In genomic region chr22:27314276-27314807, GRCh38 we compare ENCODE assay signal across 1 cellular context.
TF ChIP-seq lines count a peak whose summit lies in the region.

No MANE protein-coding gene starts in this region.

TF ChIP-seq in K562, 482 proteins besides CTCF, POLR2A, EP300 and RAD21 (continued from another document):
- TF ChIP-seq CREB3 (tag; conservative IDR thresholded peaks at IDR 0.05; ENCODE audit: low read depth) (peak; percentile 39; the same call in 1 of the 2 replicates), GTF3C2 (IDR thresholded peaks at IDR 0.05; ENCODE audit: borderline replicate concordance, extremely low read depth, insufficient read length) (no peak), CEBPB (tag; IDR thresholded peaks at IDR 0.05) (peak; percentile 79), HDAC2 (IDR thresholded peaks at IDR 0.05) (0 out of 2 replicates have a peak, but pooled peaks have one; percentile 22), JUND (IDR thresholded peaks at IDR 0.05; ENCODE audit: borderline replicate concordance, low read depth, low read length) (peak; percentile 93), JUND (tag; IDR thresholded peaks at IDR 0.05; ENCODE audit: borderline replicate concordance, low read depth, low read length) (peak; percentile 97; the same call in 2 of the 3 replicates), CEBPG (CRISPR knock-in tag; IDR thresholded peaks at IDR 0.05) (no peak), CEBPG (tag; conservative IDR thresholded peaks at IDR 0.05 in 1 of 2, IDR thresholded peaks at IDR 0.05 in 1 of 2) (0 out of 4 replicates have a peak, but pooled peaks have one; percentile 18 to 32), POLR2AphosphoS5 (IDR thresholded peaks at IDR 0.05; ENCODE audit: control insufficient read depth, insufficient read depth, low read depth, low read length) (peak; percentile 60; the same call in 1 of the 2 replicates), SOX6 (IDR thresholded peaks at IDR 0.05) (peak; percentile 95), CXXC5 (CRISPR knock-in tag; IDR thresholded peaks at IDR 0.05) (peak; percentile 77), SMARCE1 (IDR thresholded peaks at IDR 0.05) (peak; percentile 49; the same call in 1 of the 2 replicates), NR4A1 (CRISPR knock-in tag; IDR thresholded peaks at IDR 0.05) (no peak), NR4A1 (tag; IDR thresholded peaks at IDR 0.05) (peak; percentile 82; the same call in 1 of the 2 replicates), MECOM (CRISPR knock-in tag; IDR thresholded peaks at IDR 0.05) (peak; percentile 43; the same call in 1 of the 2 replicates), FOXM1 (IDR thresholded peaks at IDR 0.05; ENCODE audit: low read depth) (peak; percentile 85), FOXM1 (CRISPR knock-in tag; IDR thresholded peaks at IDR 0.05; ENCODE audit: low read depth) (no peak), ADNP (tag; IDR thresholded peaks at IDR 0.05) (0 out of 2 replicates have a peak, but pooled peaks have one; percentile 37), DPF2 (IDR thresholded peaks at IDR 0.05) (peak; percentile 80), ZNF644 (tag; IDR thresholded peaks at IDR 0.05; ENCODE audit: low read depth) (peak; percentile 60; the same call in 1 of the 2 replicates), TEAD4 (IDR thresholded peaks at IDR 0.05; ENCODE audit: low read length) (peak; percentile 96), TEAD4 (CRISPR knock-in tag; IDR thresholded peaks at IDR 0.05; ENCODE audit: borderline replicate concordance) (no peak), NFIC (IDR thresholded peaks at IDR 0.05) (peak; percentile 73), PML (IDR thresholded peaks at IDR 0.05; ENCODE audit: low read length) (peak; percentile 91), KDM1A (IDR thresholded peaks at IDR 0.05) (peak; percentile 63; a peak in 3 of 4 replicates), HBP1 (CRISPR knock-in tag; IDR thresholded peaks at IDR 0.05) (no peak), ZNF395 (CRISPR knock-in tag; IDR thresholded peaks at IDR 0.05) (peak; percentile 83), FOSL1 (tag; conservative IDR thresholded peaks at IDR 0.05) (peak; percentile 88), ZBTB9 (CRISPR knock-in tag; IDR thresholded peaks at IDR 0.05) (no peak), ZNF431 (CRISPR knock-in tag; IDR thresholded peaks at IDR 0.05) (no peak), ZNF174 (CRISPR knock-in tag; IDR thresholded peaks at IDR 0.05) (no peak), ETV5 (CRISPR knock-in tag; IDR thresholded peaks at IDR 0.05; ENCODE audit: low read depth) (peak; percentile 53), KLF1 (tag; IDR thresholded peaks at IDR 0.05) (peak; percentile 70), RFX5 (IDR thresholded peaks at IDR 0.05; ENCODE audit: low read depth, low read length) (no peak), NRF1 (conservative IDR thresholded peaks at IDR 0.05 in 1 of 2, IDR thresholded peaks at IDR 0.05 in 1 of 2) (0 out of 4 replicates have a peak, but pooled peaks of 1 of the 2 experiments have one; percentile 12), NR2C1 (IDR thresholded peaks at IDR 0.05) (no peak), NR2C1 (tag; IDR thresholded peaks at IDR 0.05) (0 out of 2 replicates have a peak, but pooled peaks have one; percentile 11), NCOR1 (IDR thresholded peaks at IDR 0.05) (peak; percentile 90), CC2D1A (IDR thresholded peaks at IDR 0.05) (peak; percentile 83; the same call in 1 of the 2 replicates), ZNF717 (CRISPR knock-in tag; IDR thresholded peaks at IDR 0.05) (no peak), SMAD4 (CRISPR knock-in tag; conservative IDR thresholded peaks at IDR 0.05) (peak; percentile 92)
